In genomic region chr12:46964496-46965098, GRCh38 we compare ENCODE assay signal across 13 cellular contexts.
DNase-seq lines count a peak whose midpoint lies in the region; ATAC-seq and TF ChIP-seq lines count a peak whose summit lies in the region.
"Had no signal": no experiment of that assay in that cellular context is flagged by ENCODE, and none has a peak within 500 bp of the region (broad histone marks: within the 10 kb centered on the region; RNA-seq: fewer than 3 reads in every experiment).

No MANE protein-coding gene starts in this region.

- ATAC-seq in esophagus mucosa = peak; percentile 20
- ATAC-seq: activated CD8-positive, alpha-beta T cell treated with anti-CD3 and anti-CD28 coated beads for 36 hours; K562 had no signal

- 0 out of 2 replicates have a peak overlapping the region, but pooled peaks have one; percentile 45 for H2AFZ ChIP-seq in PC-9

- no peak overlapping the region for H3K4me3 ChIP-seq in PC-9
- no peak overlapping the region for H3K4me3 ChIP-seq in mesendoderm (ENCODE audit: low read length)
- H3K4me3 ChIP-seq: BLaER1 treated with 17β-estradiol and CSF1 and Interleukin-3, amounts not matched to agents 10 nM and 100 nM; dorsolateral prefrontal cortex; K562 had no signal

- H3K27ac ChIP-seq in PC-9 (peak overlapping the region; percentile 60), mesendoderm (ENCODE audit: low read depth, low read length) (no peak overlapping the region)
- H3K27ac ChIP-seq: BLaER1 treated with 17β-estradiol and CSF1 and Interleukin-3, amounts not matched to agents 10 nM and 100 nM; dorsolateral prefrontal cortex had no signal

- H3K79me1 ChIP-seq in mesendoderm (ENCODE audit: low read length) = no peaks in the 10 kb centered on the region

- no peak overlapping the region for H3K9ac ChIP-seq in mesendoderm (ENCODE audit: low read length)
- H3K9ac ChIP-seq: BLaER1 treated with 17β-estradiol and CSF1 and Interleukin-3, amounts not matched to agents 10 nM and 100 nM had no signal

- H3K27me3 ChIP-seq in PC-9 (ENCODE audit: insufficient read depth, low read depth) (no peaks in the 10 kb centered on the region), mesendoderm (ENCODE audit: insufficient read depth, low read length, poor library complexity) (no peaks in the 10 kb centered on the region)
- H3K27me3 ChIP-seq: BLaER1 treated with 17β-estradiol and CSF1 and Interleukin-3, amounts not matched to agents 10 nM and 100 nM had no signal

- peak; percentile 70 for DNase-seq in AG08396 (ENCODE audit: low spot score)
- DNase-seq in PC-9 = peak; percentile 57 to 59
- peak; percentile 97 for DNase-seq in mesendoderm
- DNase-seq in G401 (ENCODE audit: low spot score) = no peak
- DNase-seq in T-helper 9 cell = no peak
- DNase-seq in C1 segment of cervical spinal cord (lab: John Stamatoyannopoulos, UW) = no peak
- no peak for DNase-seq in activated gamma-delta T cell treated with Interleukin-2 at 50 U/mL for 16 hours
- DNase-seq: activated CD8-positive, alpha-beta T cell treated with anti-CD3 and anti-CD28 coated beads for 36 hours; dorsolateral prefrontal cortex; NK-92 treated with Interleukin-12 subunit alpha and Interleukin-12 subunit beta, amount 100 ng/mL, for 24 hours had no signal

- H2BK5ac ChIP-seq in mesendoderm (ENCODE audit: low read length) = no peak overlapping the region

- CTCF ChIA-PET in PC-9 (lab: Charles Lee) = interaction anchor here (1.1 kb wide), 1 partner anchor 22 kb away, joined by 6 read pairs; no protein-coding TSS in a partner anchor

- BruUV-seq in PC-9 (replicated peaks; lab: Mats Ljungman, UMichigan) = no TSS peak

- H2BK120ac ChIP-seq in mesendoderm (ENCODE audit: low read depth, low read length) = no peak overlapping the region

- intact Hi-C loops in PC-9 (cut with micrococcal nuclease; ENCODE audit: unreplicated experiment) = loop anchor here (1.0 to 10.0 kb wide), 7 partner anchors 14 to 702 kb away; no protein-coding TSS in a partner anchor

- H3K9me3 ChIP-seq in PC-9 (ENCODE audit: insufficient read depth, low read depth) = no peaks in the 10 kb centered on the region
- H3K9me3 ChIP-seq: BLaER1 treated with 17β-estradiol and CSF1 and Interleukin-3, amounts not matched to agents 10 nM and 100 nM had no signal

- peaks cover 39% of the 10 kb centered on the region for H3K4me1 ChIP-seq in PC-9 (replicated peaks; ENCODE audit: insufficient read depth)
- H3K4me1 ChIP-seq in mesendoderm (ENCODE audit: control insufficient read depth, low read depth, low read length) = peaks cover 4% of the 10 kb centered on the region

- no peak overlapping the region for H2AK5ac ChIP-seq in mesendoderm (ENCODE audit: low read length)

- no CpG with 5 or more reads among the region's 10 CpGs for WGBS in mesendoderm (ENCODE audit: extremely low coverage, insufficient coverage, low lambda C conversion rate)

- no peak overlapping the region for H4K5ac ChIP-seq in mesendoderm (ENCODE audit: low read length)

- no peak for TF ChIP-seq CTCF in PC-9 (conservative IDR thresholded peaks at IDR 0.05)

- H2BK15ac ChIP-seq in mesendoderm (replicated peaks; ENCODE audit: low read depth) = no peak overlapping the region

- H3K36me3 ChIP-seq in PC-9 (ENCODE audit: low read depth) (no peaks in the 10 kb centered on the region), mesendoderm (ENCODE audit: control insufficient read depth, insufficient read depth, low read length) (no peaks in the 10 kb centered on the region)
- H3K36me3 ChIP-seq: BLaER1 treated with 17β-estradiol and CSF1 and Interleukin-3, amounts not matched to agents 10 nM and 100 nM had no signal

- H3K18ac ChIP-seq in mesendoderm (ENCODE audit: low read length) = no peak overlapping the region

- no peaks in the 10 kb centered on the region for H3K9me2 ChIP-seq in PC-9 (ENCODE audit: insufficient read depth)

- no peak overlapping the region for H4K8ac ChIP-seq in mesendoderm (ENCODE audit: low read depth, low read length)

- H4K20me1 ChIP-seq in PC-9 (ENCODE audit: insufficient read depth) = no peaks in the 10 kb centered on the region
- H4K20me1 ChIP-seq: BLaER1 treated with 17β-estradiol and CSF1 and Interleukin-3, amounts not matched to agents 10 nM and 100 nM had no signal

- H3K4me2 ChIP-seq in PC-9 = peak overlapping the region; percentile 45
- H3K4me2 ChIP-seq in mesendoderm (ENCODE audit: low read length) = no peak overlapping the region
- H3K4me2 ChIP-seq: BLaER1 treated with 17β-estradiol and CSF1 and Interleukin-3, amounts not matched to agents 10 nM and 100 nM had no signal

- in situ Hi-C loops in G401 (cut with HindIII; ENCODE audit: low sequenced_read_pairs) = no loop called here

- no peak overlapping the region for H3K4ac ChIP-seq in mesendoderm (ENCODE audit: low read depth, low read length)

- no peak overlapping the region for H3K23ac ChIP-seq in mesendoderm (ENCODE audit: low read length)

- peaks cover 21% of the 10 kb centered on the region for H3F3A ChIP-seq in PC-9 (ENCODE audit: insufficient read depth, low read depth)

- POLR2A ChIA-PET in PC-9 (lab: Charles Lee; ENCODE audit: unreplicated experiment) = interaction anchor here (0.9 kb wide), 1 partner anchor 50 kb away, joined by 10 read pairs; no protein-coding TSS in a partner anchor

- H3K79me2 ChIP-seq in PC-9 (ENCODE audit: low read depth) (no peaks in the 10 kb centered on the region), mesendoderm (ENCODE audit: control insufficient read depth, insufficient read depth, low read length) (no peaks in the 10 kb centered on the region)

- H3K56ac ChIP-seq in mesendoderm (ENCODE audit: low read length) = no peak overlapping the region

Comparison
In these comparisons a context has a peak if more than half of its experiments do, and no peak if none do; other contexts are left out.
1. DNase-seq: peak in AG08396 (single experiment), PC-9 (2 of 2) and mesendoderm (single experiment); none in G401 (single experiment), T-helper 9 cell (single experiment), C1 segment of cervical spinal cord (0 of 14) and activated gamma-delta T cell treated with Interleukin-2 at 50 U/mL for 16 hours (single experiment).